In the genomic region with DNA sequence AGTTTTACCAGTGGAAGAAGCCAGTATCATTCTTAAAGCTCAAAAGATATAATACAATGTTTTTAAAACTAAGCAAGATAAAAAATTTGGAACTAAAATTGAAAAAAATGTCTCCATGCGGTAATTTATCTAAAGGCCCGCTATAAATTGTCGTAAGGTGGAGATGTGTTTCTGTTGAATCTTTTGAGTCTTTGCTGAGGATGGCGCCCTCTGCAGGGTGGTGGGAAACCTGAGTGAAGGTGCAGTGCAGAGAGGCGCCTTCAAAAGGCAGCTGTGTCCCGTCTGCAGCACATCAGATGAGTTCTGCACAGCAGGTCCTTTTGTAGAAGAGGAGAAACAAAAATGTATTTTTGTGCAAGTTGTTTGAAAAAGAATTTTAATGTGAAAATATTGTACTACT, we compare ENCODE assay signal across 8 cellular contexts. TPM values are rescaled to one million over a fixed set of nuclear protein-coding genes. Genes with fewer than 3 reads are reported as not detected.
DNase-seq lines count a peak whose midpoint lies in the region; ATAC-seq and TF ChIP-seq lines count a peak whose summit lies in the region.

No MANE protein-coding gene starts in this region.

- peaks cover 11% of the 10 kb centered on the region for H3K4me1 ChIP-seq in mucosa of descending colon (ENCODE audit: low read depth)

- H3K36me3 ChIP-seq in mucosa of descending colon (ENCODE audit: low read depth): no peaks in the 10 kb centered on the region

- no peaks in the 10 kb centered on the region for H3K9me3 ChIP-seq in mucosa of descending colon

- ATAC-seq in mucosa of descending colon (no peak), GM21390 (IDR thresholded peaks at IDR 0.05; ENCODE audit: unreplicated experiment) (no peak), GM21825 (IDR thresholded peaks at IDR 0.05; ENCODE audit: unreplicated experiment) (no peak)

- H3K4me3 ChIP-seq in mucosa of descending colon: no peak overlapping the region

- intact Hi-C loops in mucosa of descending colon (cut with DNase I, micrococcal nuclease): no loop called here

- peak; percentile 30 for TF ChIP-seq CTCF in mucosa of descending colon (IDR thresholded peaks at IDR 0.05)

- DNase-seq in DMS 273 (lab: John Stamatoyannopoulos, UW; ENCODE audit: unreplicated experiment) (peak; percentile 41), DMS 273 treated with DMSO at 0.1 percent for 48 hours (lab: John Stamatoyannopoulos, UW) (no peak), KBM-7 (peak; percentile 44), amniotic epithelial cell (ENCODE audit: low read depth) (peak; percentile 13), mucosa of descending colon (peak in 2 of 3 donors; percentile 65 to 68), NCI-H446 treated with DMSO at 0.1 percent for 48 hours (lab: John Stamatoyannopoulos, UW) (no peak)

- in situ Hi-C loops in KBM-7 (cut with MboI; ENCODE audit: low pct_unique_long_range_greater_than_20kb, low sequenced_read_pairs): no loop called here

RNA-seq across cellular contexts. Expression of a gene that starts 29.4 kb away (rescaled TPM):
- total RNA-seq in mucosa of descending colon: 1 to 10 TPM in 1 of 3 donors, under 1 TPM in 2; 0.14 to 1.1 (median 0.41) TPM

Comparison
In these comparisons a context has a peak if more than half of its experiments do, and no peak if none do; other contexts are left out.
1. DNase-seq: peak in DMS 273 (single experiment), KBM-7 (single experiment), amniotic epithelial cell (single experiment) and mucosa of descending colon (2 of 3); none in DMS 273 treated with DMSO at 0.1 percent for 48 hours (single experiment) and NCI-H446 treated with DMSO at 0.1 percent for 48 hours (single experiment).